ENCODE assay signal across 25 cellular contexts in the genomic region with DNA sequence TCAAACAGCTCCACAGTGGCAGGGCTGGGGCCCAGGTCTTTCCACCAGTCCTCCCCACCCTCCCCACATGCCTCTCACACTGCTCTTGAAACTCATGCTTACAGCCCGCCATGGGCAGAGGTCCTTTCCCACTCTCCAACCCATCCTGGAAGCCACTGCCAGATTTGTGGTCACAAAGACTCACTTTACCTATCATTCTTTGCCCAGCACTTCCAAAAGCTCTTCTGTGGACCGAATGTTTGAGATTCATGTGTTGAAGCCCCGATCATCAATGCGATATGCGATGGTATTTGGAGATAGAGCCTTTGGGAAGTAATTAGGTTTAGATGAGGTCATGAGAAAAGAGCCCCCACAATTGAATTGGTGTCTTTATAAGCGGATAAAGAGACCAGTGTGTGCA.
A peak's percentile ranks its signal among the peaks of the same experiment; 100 is the strongest.
DNase-seq lines count a peak whose midpoint lies in the region; ATAC-seq, FAIRE-seq and TF ChIP-seq lines count a peak whose summit lies in the region.
"Had no signal": no experiment of that assay in that cellular context is flagged by ENCODE, and none has a peak within 500 bp of the region (broad histone marks: within the 10 kb centered on the region; RNA-seq: fewer than 3 reads in every experiment).

No MANE protein-coding gene starts in this region.

- no peaks in the 10 kb centered on the region for H3K9me3 ChIP-seq in lung (ENCODE audit: control insufficient read depth in 2 of 2, insufficient read depth in 1 of 2, low read length in 1 of 2)
- no peaks in the 10 kb centered on the region for H3K9me3 ChIP-seq in parathyroid adenoma (ENCODE audit: control insufficient read depth, low read length)
- H3K9me3 ChIP-seq: BE2C, BLaER1, Caco-2 had no signal

- no peaks in the 10 kb centered on the region for H3K79me2 ChIP-seq in parathyroid adenoma

- no peak overlapping the region for H3K9ac ChIP-seq in parathyroid adenoma
- H3K9ac ChIP-seq: BLaER1 had no signal

- H3K36me3 ChIP-seq in lung (ENCODE audit: control insufficient read depth in 2 of 2, insufficient read depth in 2 of 2, low read length in 2 of 2) (no peaks in the 10 kb centered on the region), parathyroid adenoma (ENCODE audit: control insufficient read depth, insufficient read depth, low read length) (no peaks in the 10 kb centered on the region)
- H3K36me3 ChIP-seq: BE2C, BLaER1 had no signal

- DNase-seq in SK-N-DZ (ENCODE audit: low spot score), result peak; percentile 38
- DNase-seq in lung (ENCODE audit: low spot score), result peak; percentile 11
- no peak for DNase-seq in D721Med (ENCODE audit: insufficient read length, low spot score)
- no peak for DNase-seq in CD14-positive monocyte (ENCODE audit: low spot score)
- DNase-seq: 8988T; ACHN; BE2C; C1 segment of cervical spinal cord; Caco-2; Calu3; CD4-positive, alpha-beta T cell; CD8-positive, alpha-beta T cell; DMS153; DMS53; DMS79; DND-41; EL; GDM1 had no signal

- H3K4me3 Mint-ChIP-seq in CD14-positive monocyte, result no peak overlapping the region
- H3K4me3 Mint-ChIP-seq: CD4-positive, alpha-beta T cell; CD8-positive, alpha-beta T cell had no signal

- intact Hi-C loops in CD14-positive monocyte (cut with micrococcal nuclease), result no loop called here

- peaks cover 0 to 5% (median 3%) of the 10 kb centered on the region in 7 donors for H3K9me3 Mint-ChIP-seq in CD14-positive monocyte
- H3K9me3 Mint-ChIP-seq: CD4-positive, alpha-beta T cell; CD8-positive, alpha-beta T cell had no signal

- no peaks in the 10 kb centered on the region for H3K36me3 Mint-ChIP-seq in CD14-positive monocyte
- H3K36me3 Mint-ChIP-seq: CD8-positive, alpha-beta T cell had no signal

- H3K27ac Mint-ChIP-seq in CD14-positive monocyte, result no peak overlapping the region
- H3K27ac Mint-ChIP-seq: CD4-positive, alpha-beta T cell; CD8-positive, alpha-beta T cell had no signal

- H3K4me3 ChIP-seq in lung, result no peak overlapping the region
- H3K4me3 ChIP-seq in parathyroid adenoma (ENCODE audit: low read depth, low read length), result no peak overlapping the region
- H3K4me3 ChIP-seq: BLaER1, GM12878 had no signal

- TF ChIP-seq CTCF in lung (IDR thresholded peaks at IDR 0.05; ENCODE audit: control extremely low read depth, extremely low read depth) (no peak), parathyroid adenoma (IDR thresholded peaks at IDR 0.05) (no peak), D721Med (IDR thresholded peaks at IDR 0.05; ENCODE audit: insufficient read depth, missing control alignments) (no peak), CD14-positive monocyte (IDR thresholded peaks at IDR 0.05) (no peak)

- H2AFZ ChIP-seq in parathyroid adenoma, result peak overlapping the region; percentile 69

- H3K4me1 ChIP-seq in lung (ENCODE audit: control insufficient read depth in 2 of 2, insufficient read depth in 2 of 2, low read length in 2 of 2) (no peaks in the 10 kb centered on the region), parathyroid adenoma (peaks cover 10% of the 10 kb centered on the region)
- H3K4me1 ChIP-seq: Caco-2 had no signal

- ATAC-seq in lung (ENCODE audit: insufficient read depth, low FRiP score) (no peak), HG03457 (IDR thresholded peaks at IDR 0.05; ENCODE audit: unreplicated experiment) (no peak)
- ATAC-seq: CD8-positive, alpha-beta T cell; GM12878 had no signal

- no peak overlapping the region for H3K4me2 ChIP-seq in parathyroid adenoma (ENCODE audit: low read length)
- H3K4me2 ChIP-seq: BLaER1 had no signal

- WGBS in lung, 2 donors, result 93 to 96% methylated on average over 6 of the region's 6 CpGs

- no peak for FAIRE-seq in D721Med (lab: Jason Lieb, UNC)
- FAIRE-seq: A204.1, GM12878, GM12892, GM18507 had no signal

- peaks cover 0 to 2% (median 0%) of the 10 kb centered on the region in 3 donors for H3K27me3 Mint-ChIP-seq in CD14-positive monocyte (ENCODE audit: low read depth in 3 of 3)

- H3K27ac ChIP-seq in lung (ENCODE audit: low read depth in 1 of 2, low read length in 1 of 2) (no peak overlapping the region), parathyroid adenoma (peak overlapping the region; percentile 49)
- H3K27ac ChIP-seq: BLaER1 had no signal

- H3K4me1 Mint-ChIP-seq in CD14-positive monocyte, result no peaks in the 10 kb centered on the region

- H3K27me3 ChIP-seq in lung (ENCODE audit: control insufficient read depth, insufficient read depth) (no peaks in the 10 kb centered on the region), parathyroid adenoma (ENCODE audit: control insufficient read depth, insufficient read depth, low read length) (no peaks in the 10 kb centered on the region)
- H3K27me3 ChIP-seq: BE2C, BLaER1 had no signal

Comparison
In these comparisons a context has a peak if more than half of its experiments do, and no peak if none do; other contexts are left out.
1. DNase-seq: peak in SK-N-DZ (single experiment) and lung (single experiment); none in D721Med (single experiment) and CD14-positive monocyte (single experiment).